ENCODE assay signal across 1 cellular context in genomic region chr6:73580247-73581149, GRCh38.
TF ChIP-seq lines count a peak whose summit lies in the region.

No MANE protein-coding gene starts in this region.

TF ChIP-seq in A549, 52 proteins besides CTCF, POLR2A, EP300 and RAD21 (continued from another document):
- TF ChIP-seq REST (IDR thresholded peaks at IDR 0.05) (no peak), CEBPB (IDR thresholded peaks at IDR 0.05) (peak; percentile 4 to 77; a peak in 3 of 4 replicates), ELK1 (IDR thresholded peaks at IDR 0.05; ENCODE audit: low read depth, low read length) (no peak), JUNB (IDR thresholded peaks at IDR 0.05) (peak; percentile 95), E2F6 (IDR thresholded peaks at IDR 0.05; ENCODE audit: borderline replicate concordance, low read depth) (no peak), ESRRA (IDR thresholded peaks at IDR 0.05; ENCODE audit: borderline replicate concordance, low read length) (no peak), ATOH8 (CRISPR knock-in tag; IDR thresholded peaks at IDR 0.05; ENCODE audit: low read depth) (no peak), TFCP2L1 (CRISPR knock-in tag; IDR thresholded peaks at IDR 0.05) (no peak; the same call in 1 of the 2 replicates), NFE2L2 (conservative IDR thresholded peaks at IDR 0.05; ENCODE audit: low read length) (no peak), EHMT2 (IDR thresholded peaks at IDR 0.05; ENCODE audit: low read depth) (no peak), HOXB13 (CRISPR knock-in tag; IDR thresholded peaks at IDR 0.05; ENCODE audit: low read depth) (0 out of 2 replicates have a peak, but pooled peaks have one; percentile 55), ZNF302 (CRISPR knock-in tag; IDR thresholded peaks at IDR 0.05) (no peak), HOXA7 (CRISPR knock-in tag; IDR thresholded peaks at IDR 0.05) (peak; percentile 69; the same call in 1 of the 2 replicates), CHD2 (IDR thresholded peaks at IDR 0.05; ENCODE audit: low read length, partially characterized antibody) (no peak), CHD4 (IDR thresholded peaks at IDR 0.05; ENCODE audit: borderline replicate concordance) (no peak), KDM5A (IDR thresholded peaks at IDR 0.05) (no peak), CBX2 (IDR thresholded peaks at IDR 0.05; ENCODE audit: borderline replicate concordance, low read depth) (no peak), FOSL2 (IDR thresholded peaks at IDR 0.05) (peak; percentile 93), FOSL2 (CRISPR knock-in tag; IDR thresholded peaks at IDR 0.05) (peak; percentile 98), MYC (IDR thresholded peaks at IDR 0.05; ENCODE audit: borderline replicate concordance, low read length) (no peak), FOSB (CRISPR knock-in tag; IDR thresholded peaks at IDR 0.05) (no peak), POLR2AphosphoS2 (conservative IDR thresholded peaks at IDR 0.05; ENCODE audit: low read length) (no peak), MAZ (IDR thresholded peaks at IDR 0.05; ENCODE audit: borderline replicate concordance, low read depth, low read length) (no peak), TP53 (CRISPR knock-in tag; IDR thresholded peaks at IDR 0.05) (no peak), ZC3H11A (IDR thresholded peaks at IDR 0.05) (no peak), NR3C1 (IDR thresholded peaks at IDR 0.05) (no peak), RFX5 (IDR thresholded peaks at IDR 0.05) (no peak), SREBF2 (IDR thresholded peaks at IDR 0.05) (no peak), FOXS1 (CRISPR knock-in tag; IDR thresholded peaks at IDR 0.05) (peak; percentile 73; the same call in 1 of the 2 replicates), PBX3 (IDR thresholded peaks at IDR 0.05) (no peak)
TF ChIP-seq in A549: peak in this region for 11.
